8 cellular contexts compared by ENCODE assay signal in the genomic region with DNA sequence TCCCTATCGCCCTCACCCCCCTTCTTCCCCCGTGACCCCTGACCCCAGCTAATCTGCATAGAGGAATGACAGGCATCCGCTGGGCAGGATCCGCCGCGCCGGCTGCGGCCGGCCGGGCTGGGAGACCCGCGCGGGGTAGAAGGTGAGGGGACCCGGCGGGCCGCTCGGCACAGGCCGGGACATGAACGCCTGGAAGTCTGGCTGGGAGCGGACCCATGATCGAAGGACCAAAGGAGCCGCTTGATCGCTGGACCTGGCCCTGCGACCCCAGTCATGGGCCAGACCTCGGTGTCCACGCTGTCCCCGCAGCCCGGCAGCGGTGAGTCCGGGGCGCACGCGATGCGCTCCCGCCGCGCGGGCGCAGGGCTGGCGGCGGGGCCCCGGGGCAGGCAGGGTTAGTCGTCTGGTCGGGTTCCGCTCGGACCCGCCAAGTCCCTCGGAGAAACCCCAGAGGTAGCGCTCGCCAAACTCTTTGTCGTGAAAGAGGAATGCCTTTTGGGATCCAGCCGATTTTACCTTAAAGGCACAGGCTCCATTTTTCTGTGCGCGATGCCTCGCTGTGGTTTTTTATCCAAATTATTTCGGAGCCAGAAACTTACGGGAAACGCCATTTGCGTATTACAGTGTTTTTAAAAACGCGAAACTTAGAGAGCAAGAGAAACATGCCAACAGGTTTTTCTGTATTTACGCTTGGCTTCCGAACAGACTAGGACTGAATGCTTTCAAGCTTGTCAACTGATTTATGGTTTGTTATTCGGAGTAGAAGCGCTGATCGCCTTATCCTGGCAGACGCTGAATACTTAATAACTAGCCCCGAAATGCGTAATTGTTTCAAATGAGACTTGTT. TPM values are rescaled to one million over a fixed set of nuclear protein-coding genes. Genes with fewer than 3 reads are reported as not detected.
A peak's percentile ranks its signal among the peaks of the same experiment; 100 is the strongest.
DNase-seq lines count a peak whose midpoint lies in the region; ATAC-seq and TF ChIP-seq lines count a peak whose summit lies in the region.

Gene PHACTR2, plus strand, starts transcription at position 75 of the 847 bp plus-strand sequence. Its CDS starts 199 bp downstream, at position 274.

- H3K4me3 ChIP-seq in GM08714 (ENCODE audit: low read length) = peak within 1 kb of the TSS; percentile 91
- peak within 1 kb of the TSS; percentile 73 for H3K4me3 ChIP-seq in choroid plexus epithelial cell (ENCODE audit: low read depth, low read length)
- H3K4me3 ChIP-seq in skeletal muscle tissue (ENCODE audit: low read length in 3 of 3) = peak within 1 kb of the TSS; percentile 79 to 91 (median 84)

- H3K9me3 ChIP-seq in skeletal muscle tissue (ENCODE audit: control insufficient read depth in 3 of 3, low read length in 3 of 3) = no peaks in the 10 kb centered on the region

- no peak for TF ChIP-seq CTCF in choroid plexus epithelial cell (conservative IDR thresholded peaks at IDR 0.05; ENCODE audit: low read depth, low read length)

- DNase-seq in LoVo (ENCODE audit: low spot score) (peak; percentile 36), choroid plexus epithelial cell (ENCODE audit: low read depth) (peak; percentile 74), inferior parietal cortex (ENCODE audit: extremely low spot score) (peak; percentile 64), GM19240 (ENCODE audit: insufficient read length, low spot score) (no peak)
- DNase-seq in activated CD4-positive, CD25-positive, alpha-beta regulatory T cell (lab: John Stamatoyannopoulos, UW) = peak; percentile 7 to 30 (median 23)

- peak within 1 kb of the TSS; percentile 79 to 88 (median 85) for H3K9ac ChIP-seq in skeletal muscle tissue (ENCODE audit: low read depth in 1 of 3, low read length in 3 of 3)

- H3K36me3 ChIP-seq in skeletal muscle tissue (ENCODE audit: control insufficient read depth in 3 of 3, insufficient read depth in 3 of 3, low read length in 3 of 3) = no peaks in the 10 kb centered on the region

- no peaks in the 10 kb centered on the region for H3K27me3 ChIP-seq in skeletal muscle tissue (ENCODE audit: control insufficient read depth in 3 of 3, insufficient read depth in 3 of 3, low read length in 3 of 3)

- H3K27ac ChIP-seq in skeletal muscle tissue (ENCODE audit: low read depth, low read length) = peak within 1 kb of the TSS; percentile 90

- H3K4me1 ChIP-seq in skeletal muscle tissue (ENCODE audit: control insufficient read depth in 3 of 3, insufficient read depth in 3 of 3, low read length in 3 of 3) = peaks cover 3 to 11% (median 4%) of the 10 kb centered on the region in 3 donors

- no peak for ATAC-seq in GM19455 (IDR thresholded peaks at IDR 0.05; ENCODE audit: unreplicated experiment)

RNA-seq across cellular contexts. Expression of gene PHACTR2, which starts in this region (rescaled TPM):
- total RNA-seq in skeletal muscle tissue = 38.1 TPM
